Comparison of ENCODE assay signal across 18 cellular contexts in genomic region chr2:18837233-18837632, GRCh38.
"Had no signal": no experiment of that assay in that cellular context is flagged by ENCODE, and none has a peak within 500 bp of the region (broad histone marks: within the 10 kb centered on the region; RNA-seq: fewer than 3 reads in every experiment).

No MANE protein-coding gene starts in this region.

- H3K9me3 Mint-ChIP-seq: nephron progenitor cell; stimulated activated naive B cell treated with anti-CD40 and anti-IgM and Interleukin-4, amounts not matched to agents 10 μg/mL and 1 μg/mL and 100 μg/mL, for 72 hours; stimulated activated naive CD8-positive, alpha-beta T cell treated with anti-CD3 and anti-CD28 coated beads, Interleukin-15, amount 100 ng/mL, for 72 hours had no signal

- H3K27me3 ChIP-seq: colonic mucosa, foreskin keratinocyte, hepatocyte, transverse colon had no signal

- H3K27ac Mint-ChIP-seq: nephron progenitor cell; stimulated activated naive B cell treated with anti-CD40 and anti-IgM and Interleukin-4, amounts not matched to agents 10 μg/mL and 1 μg/mL and 100 μg/mL, for 72 hours; stimulated activated naive CD8-positive, alpha-beta T cell treated with anti-CD3 and anti-CD28 coated beads, Interleukin-15, amount 100 ng/mL, for 72 hours had no signal

- H3K4me1 ChIP-seq: colonic mucosa, psoas muscle had no signal

- H3K4me3 Mint-ChIP-seq: naive thymus-derived CD4-positive, alpha-beta T cell; nephron progenitor cell; stimulated activated naive B cell treated with anti-CD40 and anti-IgM and Interleukin-4, amounts not matched to agents 10 μg/mL and 1 μg/mL and 100 μg/mL, for 72 hours; stimulated activated naive CD8-positive, alpha-beta T cell treated with anti-CD3 and anti-CD28 coated beads, Interleukin-15, amount 100 ng/mL, for 72 hours had no signal

- H3K36me3 Mint-ChIP-seq: naive thymus-derived CD4-positive, alpha-beta T cell; stimulated activated naive B cell treated with anti-CD40 and anti-IgM and Interleukin-4, amounts not matched to agents 10 μg/mL and 1 μg/mL and 100 μg/mL, for 72 hours had no signal

- H3K27ac ChIP-seq: colonic mucosa, foreskin keratinocyte, hepatocyte, parathyroid adenoma, psoas muscle, skin epidermis, thoracic aorta, transverse colon had no signal

- H2AFZ ChIP-seq: hepatocyte, parathyroid adenoma had no signal

- H3K27me3 Mint-ChIP-seq: naive thymus-derived CD4-positive, alpha-beta T cell; stimulated activated naive B cell treated with anti-CD40 and anti-IgM and Interleukin-4, amounts not matched to agents 10 μg/mL and 1 μg/mL and 100 μg/mL, for 72 hours; stimulated activated naive CD8-positive, alpha-beta T cell treated with anti-CD3 and anti-CD28 coated beads, Interleukin-15, amount 100 ng/mL, for 72 hours had no signal

- ATAC-seq: foreskin keratinocyte; naive thymus-derived CD4-positive, alpha-beta T cell; psoas muscle; sciatic nerve; stimulated activated naive B cell treated with anti-CD40 and anti-IgM and Interleukin-4, amounts not matched to agents 10 μg/mL and 1 μg/mL and 100 μg/mL, for 72 hours; stimulated activated naive CD8-positive, alpha-beta T cell treated with anti-CD3 and anti-CD28 coated beads, Interleukin-15, amount 100 ng/mL, for 72 hours had no signal

- H3K9me3 ChIP-seq: colonic mucosa, psoas muscle, thoracic aorta, transverse colon had no signal

- H3K79me2 ChIP-seq: hepatocyte, parathyroid adenoma had no signal

- H3K9ac ChIP-seq: parathyroid adenoma had no signal

- H3K4me1 Mint-ChIP-seq: naive thymus-derived CD4-positive, alpha-beta T cell; stimulated activated naive B cell treated with anti-CD40 and anti-IgM and Interleukin-4, amounts not matched to agents 10 μg/mL and 1 μg/mL and 100 μg/mL, for 72 hours; stimulated activated naive CD8-positive, alpha-beta T cell treated with anti-CD3 and anti-CD28 coated beads, Interleukin-15, amount 100 ng/mL, for 72 hours had no signal

- DNase-seq: colonic mucosa; dermis blood vessel endothelial cell; foreskin keratinocyte; kidney glomerular epithelial cell; naive thymus-derived CD4-positive, alpha-beta T cell; nephron progenitor cell; psoas muscle; retina; stimulated activated CD4-positive, alpha-beta T cell treated with anti-CD3 and anti-CD28 coated beads, Interleukin-2, amount 100 ng/mL, for 24 hours; stimulated activated CD4-positive, alpha-beta T cell treated with anti-CD3 and anti-CD28 coated beads, Interleukin-4, amount 100 ng/mL, for 4 hours; stimulated activated naive B cell treated with anti-CD40 and anti-IgM and Interleukin-4, amounts not matched to agents 10 μg/mL and 1 μg/mL and 100 μg/mL, for 72 hours; stimulated activated naive CD8-positive, alpha-beta T cell treated with anti-CD3 and anti-CD28 coated beads, Interleukin-15, amount 100 ng/mL, for 72 hours; transverse colon had no signal

- H3K4me2 ChIP-seq: hepatocyte had no signal
